Comparison of ENCODE assay signal across 23 cellular contexts in the genomic region with DNA sequence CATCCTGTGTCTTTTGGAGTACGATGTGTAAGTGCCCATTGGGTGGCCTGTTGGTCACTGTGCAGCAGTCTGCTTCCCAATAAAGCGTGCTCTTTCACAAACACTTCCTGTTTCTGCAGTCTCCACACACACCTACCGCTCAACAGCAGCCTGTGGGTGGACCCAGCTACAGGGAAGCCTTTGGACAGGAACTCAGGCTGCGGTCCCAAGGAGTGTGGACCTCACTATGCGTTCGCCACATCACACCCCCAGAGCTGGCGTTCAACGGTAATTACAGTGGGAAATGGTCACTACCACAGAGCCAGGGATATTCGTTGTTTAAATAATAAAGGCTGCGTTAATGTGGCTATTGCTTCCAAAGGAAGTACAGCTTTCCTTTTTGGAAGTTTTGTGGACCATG. TPM values are rescaled to one million over a fixed set of nuclear protein-coding genes. Genes with fewer than 3 reads are reported as not detected.
DNase-seq lines count a peak whose midpoint lies in the region; ATAC-seq and TF ChIP-seq lines count a peak whose summit lies in the region.
"Had no signal": no experiment of that assay in that cellular context is flagged by ENCODE, and none has a peak within 500 bp of the region (broad histone marks: within the 10 kb centered on the region; RNA-seq: fewer than 3 reads in every experiment).

No MANE protein-coding gene starts in this region.

- intact Hi-C loops in left ventricle myocardium inferior (cut with micrococcal nuclease) (no loop called here), lower lobe of right lung (cut with DNase I) (no loop called here), upper lobe of right lung (cut with DNase I) (no loop called here)
- intact Hi-C loops in dendritic cell treated with granulocyte-macrophage colony-stimulating factor and Interleukin-4, amounts not matched to agents 40 ng/mL and 50 ng/mL, for 4 days (cut with micrococcal nuclease): no loop called here

- H3K4me3 ChIP-seq in left ventricle myocardium inferior: no peak overlapping the region
- no peak overlapping the region for H3K4me3 ChIP-seq in right atrium auricular region
- no peak overlapping the region for H3K4me3 ChIP-seq in lower lobe of right lung
- H3K4me3 ChIP-seq in upper lobe of right lung: no peak overlapping the region
- H3K4me3 ChIP-seq: prostate gland, tibial nerve had no signal

- H3K9me3 ChIP-seq in left ventricle myocardium inferior (replicated peaks) (no peaks in the 10 kb centered on the region), right atrium auricular region (no peaks in the 10 kb centered on the region), lower lobe of right lung (no peaks in the 10 kb centered on the region), upper lobe of right lung (no peaks in the 10 kb centered on the region)
- H3K9me3 ChIP-seq: prostate gland, tibial nerve had no signal

- no peak for DNase-seq in left ventricle myocardium inferior
- no peak for DNase-seq in right atrium auricular region (ENCODE audit: low spot score)
- peak; percentile 79 for DNase-seq in lower lobe of right lung
- peak; percentile 72 for DNase-seq in upper lobe of right lung
- DNase-seq in WTC11 (ENCODE audit: low spot score): no peak
- no peak for DNase-seq in NCI-H1694 treated with DMSO at 0.1 percent for 48 hours (lab: John Stamatoyannopoulos, UW)
- DNase-seq in hypothalamus (lab: John Stamatoyannopoulos, UW): no peak
- DNase-seq: activated CD4-positive, alpha-beta memory T cell treated with anti-CD3 and anti-CD28 coated beads for 36 hours; activated effector memory CD4-positive, alpha-beta T cell treated with Interleukin-2 at 50 U/mL for 16 hours; activated naive CD8-positive, alpha-beta T cell treated with anti-CD3 and anti-CD28 coated beads, Interleukin-2, amount 10 ng/mL, durations not matched to agents 7 days and 5 days; CD8-positive, alpha-beta memory T cell; DMS53; glutamatergic neuron; NCI-H1105; NCI-H2029; NCI-H2227 treated with DMSO at 0.1 percent for 48 hours; NCI-H526 treated with DMSO at 0.1 percent for 48 hours; stimulated activated CD8-positive, alpha-beta memory T cell treated with anti-CD3 and anti-CD28 coated beads, Interleukin-4, amount 100 ng/mL, for 48 hours; T1000 had no signal

- ATAC-seq in lower lobe of right lung (peak; percentile 49 to 72), upper lobe of right lung (peak; percentile 79), WTC11 (no peak)

- H3K36me3 ChIP-seq in left ventricle myocardium inferior: peaks cover 74% of the 10 kb centered on the region
- H3K36me3 ChIP-seq in right atrium auricular region: peaks cover 62% of the 10 kb centered on the region
- H3K36me3 ChIP-seq in lower lobe of right lung: peaks cover 74% of the 10 kb centered on the region
- H3K36me3 ChIP-seq in upper lobe of right lung: peaks cover 72% of the 10 kb centered on the region
- H3K36me3 ChIP-seq: prostate gland had no signal

- H3K27ac ChIP-seq in left ventricle myocardium inferior (replicated peaks): peak overlapping the region; percentile 36
- no peak overlapping the region for H3K27ac ChIP-seq in right atrium auricular region
- H3K27ac ChIP-seq in lower lobe of right lung: no peak overlapping the region
- peak overlapping the region; percentile 13 for H3K27ac ChIP-seq in upper lobe of right lung
- H3K27ac ChIP-seq: prostate gland had no signal

- H3K4me1 ChIP-seq in left ventricle myocardium inferior: peaks cover 26% of the 10 kb centered on the region
- H3K4me1 ChIP-seq in right atrium auricular region: peaks cover 0 to 11% of the 10 kb centered on the region in 2 donors
- peaks cover 14% of the 10 kb centered on the region for H3K4me1 ChIP-seq in lower lobe of right lung
- peaks cover 3% of the 10 kb centered on the region for H3K4me1 ChIP-seq in upper lobe of right lung
- H3K4me1 ChIP-seq: prostate gland had no signal

- H3K36me3 Mint-ChIP-seq in dendritic cell treated with granulocyte-macrophage colony-stimulating factor and Interleukin-4, amounts not matched to agents 40 ng/mL and 50 ng/mL, for 4 days (ENCODE audit: low read depth): peaks cover 82% of the 10 kb centered on the region
- peaks cover 56% of the 10 kb centered on the region for H3K36me3 Mint-ChIP-seq in WTC11

- H3K27ac Mint-ChIP-seq in dendritic cell treated with granulocyte-macrophage colony-stimulating factor and Interleukin-4, amounts not matched to agents 40 ng/mL and 50 ng/mL, for 4 days: peak overlapping the region; percentile 74
- H3K27ac Mint-ChIP-seq in WTC11: no peak overlapping the region
- H3K27ac Mint-ChIP-seq: activated CD4-positive, alpha-beta memory T cell treated with anti-CD3 and anti-CD28 coated beads for 36 hours; activated naive CD8-positive, alpha-beta T cell treated with anti-CD3 and anti-CD28 coated beads, Interleukin-2, amount 10 ng/mL, durations not matched to agents 7 days and 5 days; B cell had no signal

- peak overlapping the region; percentile 9 for H3K4me3 Mint-ChIP-seq in dendritic cell treated with granulocyte-macrophage colony-stimulating factor and Interleukin-4, amounts not matched to agents 40 ng/mL and 50 ng/mL, for 4 days
- H3K4me3 Mint-ChIP-seq in WTC11: no peak overlapping the region
- H3K4me3 Mint-ChIP-seq: activated CD4-positive, alpha-beta memory T cell treated with anti-CD3 and anti-CD28 coated beads for 36 hours; activated naive CD8-positive, alpha-beta T cell treated with anti-CD3 and anti-CD28 coated beads, Interleukin-2, amount 10 ng/mL, durations not matched to agents 7 days and 5 days; B cell; CD8-positive, alpha-beta memory T cell had no signal

- H3K27me3 Mint-ChIP-seq in dendritic cell treated with granulocyte-macrophage colony-stimulating factor and Interleukin-4, amounts not matched to agents 40 ng/mL and 50 ng/mL, for 4 days: no peaks in the 10 kb centered on the region
- no peaks in the 10 kb centered on the region for H3K27me3 Mint-ChIP-seq in WTC11 (ENCODE audit: low read depth)
- H3K27me3 Mint-ChIP-seq: activated CD4-positive, alpha-beta memory T cell treated with anti-CD3 and anti-CD28 coated beads for 36 hours; activated naive CD8-positive, alpha-beta T cell treated with anti-CD3 and anti-CD28 coated beads, Interleukin-2, amount 10 ng/mL, durations not matched to agents 7 days and 5 days; B cell; CD8-positive, alpha-beta memory T cell had no signal

- peaks cover 47% of the 10 kb centered on the region for H3K4me1 Mint-ChIP-seq in dendritic cell treated with granulocyte-macrophage colony-stimulating factor and Interleukin-4, amounts not matched to agents 40 ng/mL and 50 ng/mL, for 4 days (ENCODE audit: low read depth)
- H3K4me1 Mint-ChIP-seq in WTC11: 0 out of 2 replicates have a peak, but pooled peaks cover 2% of the 10 kb centered on the region
- H3K4me1 Mint-ChIP-seq: B cell had no signal

- no peaks in the 10 kb centered on the region for H3K27me3 ChIP-seq in left ventricle myocardium inferior (ENCODE audit: low read depth)
- no peaks in the 10 kb centered on the region for H3K27me3 ChIP-seq in right atrium auricular region
- H3K27me3 ChIP-seq in lower lobe of right lung (ENCODE audit: low read depth): no peaks in the 10 kb centered on the region
- no peaks in the 10 kb centered on the region for H3K27me3 ChIP-seq in upper lobe of right lung
- H3K27me3 ChIP-seq: tibial nerve had no signal

- POLR2A ChIA-PET in WTC11 (lab: Charles Lee): no interaction called here

- CTCF ChIA-PET in WTC11 (lab: Charles Lee): no interaction called here

- no peak for TF ChIP-seq CTCF in left ventricle myocardium inferior (IDR thresholded peaks at IDR 0.05; ENCODE audit: borderline replicate concordance)
- no peak for TF ChIP-seq CTCF in right atrium auricular region (IDR thresholded peaks at IDR 0.05)
- no peak for TF ChIP-seq CTCF in lower lobe of right lung (IDR thresholded peaks at IDR 0.05)
- no peak for TF ChIP-seq CTCF in upper lobe of right lung (IDR thresholded peaks at IDR 0.05)
- no peak for TF ChIP-seq CTCF in WTC11 (IDR thresholded peaks at IDR 0.05)

- no peaks in the 10 kb centered on the region for H3K9me3 Mint-ChIP-seq in dendritic cell treated with granulocyte-macrophage colony-stimulating factor and Interleukin-4, amounts not matched to agents 40 ng/mL and 50 ng/mL, for 4 days
- H3K9me3 Mint-ChIP-seq in WTC11: no peaks in the 10 kb centered on the region
- H3K9me3 Mint-ChIP-seq: activated CD4-positive, alpha-beta memory T cell treated with anti-CD3 and anti-CD28 coated beads for 36 hours; activated naive CD8-positive, alpha-beta T cell treated with anti-CD3 and anti-CD28 coated beads, Interleukin-2, amount 10 ng/mL, durations not matched to agents 7 days and 5 days; CD8-positive, alpha-beta memory T cell had no signal

TF ChIP-seq in WTC11, 78 proteins besides CTCF, POLR2A, EP300 and RAD21 (continues in another document):
- TF ChIP-seq CBFB (CRISPR knock-in tag; IDR thresholded peaks at IDR 0.05; ENCODE audit: low read depth) (no peak), NR2C2 (CRISPR knock-in tag; IDR thresholded peaks at IDR 0.05) (no peak)
- TF ChIP-seq, protein P1, sequence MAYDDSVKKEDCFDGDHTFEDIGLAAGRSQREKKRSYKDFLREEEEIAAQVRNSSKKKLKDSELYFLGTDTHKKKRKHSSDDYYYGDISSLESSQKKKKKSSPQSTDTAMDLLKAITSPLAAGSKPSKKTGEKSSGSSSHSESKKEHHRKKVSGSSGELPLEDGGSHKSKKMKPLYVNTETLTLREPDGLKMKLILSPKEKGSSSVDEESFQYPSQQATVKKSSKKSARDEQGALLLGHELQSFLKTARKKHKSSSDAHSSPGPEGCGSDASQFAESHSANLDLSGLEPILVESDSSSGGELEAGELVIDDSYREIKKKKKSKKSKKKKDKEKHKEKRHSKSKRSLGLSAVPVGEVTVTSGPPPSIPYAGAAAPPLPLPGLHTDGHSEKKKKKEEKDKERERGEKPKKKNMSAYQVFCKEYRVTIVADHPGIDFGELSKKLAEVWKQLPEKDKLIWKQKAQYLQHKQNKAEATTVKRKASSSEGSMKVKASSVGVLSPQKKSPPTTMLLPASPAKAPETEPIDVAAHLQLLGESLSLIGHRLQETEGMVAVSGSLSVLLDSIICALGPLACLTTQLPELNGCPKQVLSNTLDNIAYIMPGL (CRISPR knock-in tag; IDR thresholded peaks at IDR 0.05): no peak

RNA-seq across cellular contexts. Expression of a gene that starts 16.2 kb away (rescaled TPM):
- total RNA-seq in left ventricle myocardium inferior (121 TPM), right atrium auricular region (100 to 1,000 TPM; 142 to 159 TPM), lower lobe of right lung (61.7 TPM), upper lobe of right lung (75.1 TPM), WTC11 (2021) (75.9 to 92.8 TPM (median 88.9 TPM) in 3 replicates)

RNA-seq across cellular contexts. Expression of a gene that starts 59.2 kb away (rescaled TPM):
- total RNA-seq in left ventricle myocardium inferior: 10.5 TPM
- 1 to 10 TPM; 5.9 to 6.9 TPM for total RNA-seq in right atrium auricular region
- total RNA-seq in lower lobe of right lung: 22.2 TPM
- total RNA-seq in upper lobe of right lung: 22.2 TPM
- total RNA-seq in WTC11 (2021): 12.1 to 13.5 TPM (median 12.2 TPM) in 3 replicates

Comparison
In these comparisons a context has a peak if more than half of its experiments do, and no peak if none do; other contexts are left out.
1. H3K27ac ChIP-seq: peak in left ventricle myocardium inferior (single experiment) and upper lobe of right lung (single experiment); none in right atrium auricular region (0 of 2) and lower lobe of right lung (single experiment).
2. DNase-seq: peak in lower lobe of right lung (single experiment) and upper lobe of right lung (single experiment); none in left ventricle myocardium inferior (single experiment), right atrium auricular region (single experiment), WTC11 (single experiment), NCI-H1694 treated with DMSO at 0.1 percent for 48 hours (single experiment) and hypothalamus (0 of 51).